ENCODE assay signal across 13 cellular contexts in the genomic region with DNA sequence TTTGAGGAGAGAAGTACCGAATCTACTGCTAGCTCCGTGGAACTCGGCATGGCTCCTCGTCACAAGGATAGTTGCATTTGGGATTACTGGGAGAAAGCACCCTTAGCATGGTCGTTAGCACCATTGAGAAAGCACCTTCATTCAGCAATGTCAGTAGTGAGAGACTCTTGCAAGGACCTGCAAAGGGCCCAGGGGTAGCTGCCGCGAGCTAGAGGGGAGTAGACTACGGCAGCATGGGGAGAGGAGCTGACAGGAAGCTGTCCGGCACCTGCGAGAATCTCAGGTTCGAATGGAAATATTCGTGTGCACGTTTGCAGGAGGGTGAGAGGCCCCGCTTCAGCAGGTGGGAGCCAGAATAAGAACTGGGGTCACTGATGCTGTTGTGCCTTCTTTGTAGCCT. TPM values are rescaled to one million over a fixed set of nuclear protein-coding genes. Genes with fewer than 3 reads are reported as not detected.
DNase-seq lines count a peak whose midpoint lies in the region; ATAC-seq and TF ChIP-seq lines count a peak whose summit lies in the region.
"Had no signal": no experiment of that assay in that cellular context is flagged by ENCODE, and none has a peak within 500 bp of the region (broad histone marks: within the 10 kb centered on the region; RNA-seq: fewer than 3 reads in every experiment).

No MANE protein-coding gene starts in this region.

- H3K4me3 Mint-ChIP-seq in WTC11, result no peak overlapping the region
- H3K4me3 Mint-ChIP-seq: activated CD8-positive, alpha-beta memory T cell treated with anti-CD3 and anti-CD28 coated beads, Interleukin-2, amount 10 ng/mL, durations not matched to agents 7 days and 5 days had no signal

- POLR2A ChIA-PET in GM10248 (lab: Yijun Ruan, JAX) (interaction anchor here (1.2 to 2.7 kb wide), 3 partner anchors 8 to 37 kb away, joined by 4 to 11 read pairs (median 4); a partner anchor contains a TSS), A673 (lab: Charles Lee; ENCODE audit: low non-redundant PET) (no interaction called here), WTC11 (lab: Charles Lee) (no interaction called here)

- TF ChIP-seq CTCF in GM10248 (IDR thresholded peaks at IDR 0.05; ENCODE audit: control extremely low read depth, extremely low read depth, low read depth, missing control alignments) (no peak), A673 (conservative IDR thresholded peaks at IDR 0.05; ENCODE audit: low read depth, low read length) (no peak), WTC11 (IDR thresholded peaks at IDR 0.05) (no peak)

- H3K4me3 ChIP-seq in A673 (ENCODE audit: low read depth, low read length, poor library complexity, severe bottlenecking), result no peak overlapping the region

- ATAC-seq in GM18909 (IDR thresholded peaks at IDR 0.05; ENCODE audit: poor library complexity, unreplicated experiment) (peak; percentile 38), HG02678 (IDR thresholded peaks at IDR 0.05; ENCODE audit: unreplicated experiment) (peak; percentile 40), WTC11 (no peak)
- ATAC-seq: activated CD8-positive, alpha-beta memory T cell treated with anti-CD3 and anti-CD28 coated beads, Interleukin-2, amount 10 ng/mL, durations not matched to agents 7 days and 5 days had no signal

- H3K4me1 ChIP-seq in A673 (ENCODE audit: insufficient read depth, low read length, poor library complexity, severe bottlenecking), result no peaks in the 10 kb centered on the region

- peak; percentile 55 for DNase-seq in GM10248 (ENCODE audit: extremely low spot score)
- DNase-seq in dedifferentiated amniotic fluid mesenchymal stem cell (ENCODE audit: extremely low spot score), result no peak
- DNase-seq in A673 (ENCODE audit: low spot score), result no peak
- no peak for DNase-seq in WTC11 (ENCODE audit: low spot score)
- DNase-seq in AML-193 (lab: John Stamatoyannopoulos, UW), result no peak
- DNase-seq: activated CD8-positive, alpha-beta memory T cell treated with anti-CD3 and anti-CD28 coated beads, Interleukin-2, amount 10 ng/mL, durations not matched to agents 7 days and 5 days; NCI-H1105 treated with DMSO at 0.1 percent for 48 hours; NCI-H446; RPMI8226; stimulated activated CD4-positive, alpha-beta T cell treated with anti-CD3 and anti-CD28 coated beads, Interleukin-4, amount 100 ng/mL, for 4 hours had no signal

- peak; percentile 58; the same call in 1 of the 2 replicates for TF ChIP-seq POLR2A in Raji (IDR thresholded peaks at IDR 0.05; ENCODE audit: insufficient read depth, low read depth, low read length)

- H3K27ac Mint-ChIP-seq in WTC11, result no peak overlapping the region
- H3K27ac Mint-ChIP-seq: activated CD8-positive, alpha-beta memory T cell treated with anti-CD3 and anti-CD28 coated beads, Interleukin-2, amount 10 ng/mL, durations not matched to agents 7 days and 5 days had no signal

- no peaks in the 10 kb centered on the region for H3K36me3 ChIP-seq in A673 (ENCODE audit: insufficient read depth, low read length, poor library complexity, severe bottlenecking)

- H3K27me3 ChIP-seq in A673 (replicated peaks; ENCODE audit: insufficient read depth, low read depth, low read length, poor library complexity), result no peaks in the 10 kb centered on the region

- no peaks in the 10 kb centered on the region for H3K9me3 ChIP-seq in A673 (ENCODE audit: low read depth, low read length, poor library complexity, severe bottlenecking)

- no TSS peak for BruUV-seq in A673 (replicated peaks; lab: Mats Ljungman, UMichigan)

- intact Hi-C loops in A673 (cut with micrococcal nuclease; ENCODE audit: unreplicated experiment), result no loop called here

- H3K27me3 Mint-ChIP-seq in WTC11 (ENCODE audit: low read depth), result no peaks in the 10 kb centered on the region; the same call in 1 of the 2 replicates

- peaks cover 11% of the 10 kb centered on the region for H3K9me3 Mint-ChIP-seq in WTC11

- H3K4me1 Mint-ChIP-seq in WTC11, result peaks cover 9% of the 10 kb centered on the region; the same call in 1 of the 2 replicates

- no peaks in the 10 kb centered on the region for H3K36me3 Mint-ChIP-seq in WTC11
- H3K36me3 Mint-ChIP-seq: activated CD8-positive, alpha-beta memory T cell treated with anti-CD3 and anti-CD28 coated beads, Interleukin-2, amount 10 ng/mL, durations not matched to agents 7 days and 5 days had no signal

- no peak overlapping the region for H3K27ac ChIP-seq in A673 (ENCODE audit: low read depth, low read length, poor library complexity, severe bottlenecking)

- CTCF ChIA-PET in GM10248 (lab: Yijun Ruan, JAX) (interaction anchor here (0.9 to 11.3 kb wide), 11 partner anchors 8 to 682 kb away, joined by 3 to 248 read pairs (median 47); a partner anchor contains a TSS), A673 (lab: Charles Lee) (no interaction called here), WTC11 (lab: Charles Lee) (no interaction called here)

TF ChIP-seq in WTC11, 78 proteins besides CTCF, POLR2A, EP300 and RAD21:
- TF ChIP-seq ESRRA (CRISPR knock-in tag; IDR thresholded peaks at IDR 0.05; ENCODE audit: borderline replicate concordance) (no peak), GTF2I (CRISPR knock-in tag; conservative IDR thresholded peaks at IDR 0.05) (no peak), ZBTB21 (CRISPR knock-in tag; IDR thresholded peaks at IDR 0.05; ENCODE audit: borderline replicate concordance) (no peak), ZNF671 (CRISPR knock-in tag; IDR thresholded peaks at IDR 0.05) (no peak), HMGA2 (CRISPR knock-in tag; IDR thresholded peaks at IDR 0.05) (no peak), ZNF416 (CRISPR knock-in tag; IDR thresholded peaks at IDR 0.05) (no peak), SMAD4 (CRISPR knock-in tag; IDR thresholded peaks at IDR 0.05) (no peak), ATF1 (CRISPR knock-in tag; IDR thresholded peaks at IDR 0.05) (no peak), ZNF219 (CRISPR knock-in tag; IDR thresholded peaks at IDR 0.05; ENCODE audit: borderline replicate concordance) (no peak)
- TF ChIP-seq, protein P1, sequence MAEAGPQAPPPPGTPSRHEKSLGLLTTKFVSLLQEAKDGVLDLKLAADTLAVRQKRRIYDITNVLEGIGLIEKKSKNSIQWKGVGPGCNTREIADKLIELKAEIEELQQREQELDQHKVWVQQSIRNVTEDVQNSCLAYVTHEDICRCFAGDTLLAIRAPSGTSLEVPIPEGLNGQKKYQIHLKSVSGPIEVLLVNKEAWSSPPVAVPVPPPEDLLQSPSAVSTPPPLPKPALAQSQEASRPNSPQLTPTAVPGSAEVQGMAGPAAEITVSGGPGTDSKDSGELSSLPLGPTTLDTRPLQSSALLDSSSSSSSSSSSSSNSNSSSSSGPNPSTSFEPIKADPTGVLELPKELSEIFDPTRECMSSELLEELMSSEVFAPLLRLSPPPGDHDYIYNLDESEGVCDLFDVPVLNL (CRISPR knock-in tag; IDR thresholded peaks at IDR 0.05; ENCODE audit: borderline replicate concordance, low read depth), result no peak
- TF ChIP-seq, protein P2, sequence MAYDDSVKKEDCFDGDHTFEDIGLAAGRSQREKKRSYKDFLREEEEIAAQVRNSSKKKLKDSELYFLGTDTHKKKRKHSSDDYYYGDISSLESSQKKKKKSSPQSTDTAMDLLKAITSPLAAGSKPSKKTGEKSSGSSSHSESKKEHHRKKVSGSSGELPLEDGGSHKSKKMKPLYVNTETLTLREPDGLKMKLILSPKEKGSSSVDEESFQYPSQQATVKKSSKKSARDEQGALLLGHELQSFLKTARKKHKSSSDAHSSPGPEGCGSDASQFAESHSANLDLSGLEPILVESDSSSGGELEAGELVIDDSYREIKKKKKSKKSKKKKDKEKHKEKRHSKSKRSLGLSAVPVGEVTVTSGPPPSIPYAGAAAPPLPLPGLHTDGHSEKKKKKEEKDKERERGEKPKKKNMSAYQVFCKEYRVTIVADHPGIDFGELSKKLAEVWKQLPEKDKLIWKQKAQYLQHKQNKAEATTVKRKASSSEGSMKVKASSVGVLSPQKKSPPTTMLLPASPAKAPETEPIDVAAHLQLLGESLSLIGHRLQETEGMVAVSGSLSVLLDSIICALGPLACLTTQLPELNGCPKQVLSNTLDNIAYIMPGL (CRISPR knock-in tag; IDR thresholded peaks at IDR 0.05), result no peak

RNA-seq across cellular contexts. Expression of a gene that starts 20.2 kb away (rescaled TPM):
- total RNA-seq in A673 (2021), result not detected in 2 replicates
- total RNA-seq in WTC11 (2021), result 0.30 TPM in 1 of 3 replicates, not detected in the others

RNA-seq across cellular contexts. Expression of a gene that starts 42.0 kb away (rescaled TPM):
- 0.15 and 0.37 TPM in 2 replicates for total RNA-seq in A673 (2021)
- 0.28 to 0.34 TPM in 2 of 3 replicates, not detected in the other for total RNA-seq in WTC11 (2021)
